In genomic region chr15:59447367-59447766, GRCh38 we compare ENCODE assay signal across 23 cellular contexts. TPM values are rescaled to one million over a fixed set of nuclear protein-coding genes. Genes with fewer than 3 reads are reported as not detected.
"Had no signal": no experiment of that assay in that cellular context is flagged by ENCODE, and none has a peak within 500 bp of the region (broad histone marks: within the 10 kb centered on the region; RNA-seq: fewer than 3 reads in every experiment).

No MANE protein-coding gene starts in this region.

- H3K27ac ChIP-seq: lower lobe of right lung, neural progenitor cell, prostate gland, thoracic aorta had no signal

- H3K4me3 Mint-ChIP-seq: activated CD8-positive, alpha-beta memory T cell treated with anti-CD3 and anti-CD28 coated beads, Interleukin-2, amount 10 ng/mL, durations not matched to agents 7 days and 5 days; neural progenitor cell; type B pancreatic cell had no signal

- H3K36me3 ChIP-seq: lower lobe of right lung, neural progenitor cell, prostate gland, thoracic aorta had no signal

- FAIRE-seq: astrocyte had no signal

- H2AFZ ChIP-seq: neural progenitor cell had no signal

- H3K9ac ChIP-seq: neural progenitor cell had no signal

- ATAC-seq: activated CD8-positive, alpha-beta memory T cell treated with anti-CD3 and anti-CD28 coated beads, Interleukin-2, amount 10 ng/mL, durations not matched to agents 7 days and 5 days; activated naive CD4-positive, alpha-beta T cell treated with anti-CD3 and anti-CD28 coated beads, Interleukin-2, amount 50 U/mL, for 72 hours; left lobe of liver; mucosa of descending colon had no signal

- H3K27me3 ChIP-seq: neural progenitor cell had no signal

- H3K36me3 Mint-ChIP-seq: activated CD8-positive, alpha-beta memory T cell treated with anti-CD3 and anti-CD28 coated beads, Interleukin-2, amount 10 ng/mL, durations not matched to agents 7 days and 5 days; activated naive CD4-positive, alpha-beta T cell treated with anti-CD3 and anti-CD28 coated beads, Interleukin-2, amount 50 U/mL, for 72 hours; neural progenitor cell; type B pancreatic cell had no signal

- H3K4me2 ChIP-seq: neural progenitor cell had no signal

- H3K27ac Mint-ChIP-seq: activated naive CD4-positive, alpha-beta T cell treated with anti-CD3 and anti-CD28 coated beads, Interleukin-2, amount 50 U/mL, for 72 hours; immature natural killer cell; neural progenitor cell; type B pancreatic cell had no signal

- H3K9me3 Mint-ChIP-seq: activated naive CD4-positive, alpha-beta T cell treated with anti-CD3 and anti-CD28 coated beads, Interleukin-2, amount 50 U/mL, for 72 hours; immature natural killer cell; neural progenitor cell; type B pancreatic cell had no signal

- H3K4me3 ChIP-seq: lower lobe of right lung, mucosa of descending colon, neural progenitor cell, prostate gland, thoracic aorta had no signal

- DNase-seq: activated CD8-positive, alpha-beta memory T cell treated with anti-CD3 and anti-CD28 coated beads, Interleukin-2, amount 10 ng/mL, durations not matched to agents 7 days and 5 days; activated gamma-delta T cell; activated T-cell treated with anti-CD3 and anti-CD28 coated beads for 4 hours; central memory CD4-positive, alpha-beta T cell; dermis blood vessel endothelial cell; effector CD8-positive, alpha-beta T cell; erythroblast; foreskin fibroblast; immature natural killer cell; lower lobe of right lung; mesendoderm; mucosa of descending colon; stimulated activated CD4-positive, alpha-beta T cell treated with anti-CD3 and anti-CD28 coated beads, Interleukin-2, amount 100 ng/mL, for 48 hours; stimulated activated naive CD4-positive, alpha-beta T cell treated with Interleukin-2 at 50 U/mL for 16 hours; T-helper 1 cell had no signal

- H3K4me1 ChIP-seq: neural progenitor cell, prostate gland had no signal

- H3K9me3 ChIP-seq: lower lobe of right lung, mucosa of descending colon, prostate gland, thoracic aorta had no signal

RNA-seq across cellular contexts. Expression of gene FAM81A, which starts 9.4 kb away (rescaled TPM):
- total RNA-seq: dermis blood vessel endothelial cell, left lobe of liver, osteocyte had no signal
